Comparison of ENCODE assay signal across 11 cellular contexts in genomic region chr1:61842863-61843514, GRCh38.
DNase-seq lines count a peak whose midpoint lies in the region; TF ChIP-seq lines count a peak whose summit lies in the region.
"Had no signal": no experiment of that assay in that cellular context is flagged by ENCODE, and none has a peak within 500 bp of the region (broad histone marks: within the 10 kb centered on the region; RNA-seq: fewer than 3 reads in every experiment).

No MANE protein-coding gene starts in this region.

- TF ChIP-seq CTCF in osteocyte (IDR thresholded peaks at IDR 0.05) (peak; percentile 30), type B pancreatic cell (conservative IDR thresholded peaks at IDR 0.05) (no peak)

- DNase-seq in NCI-H1694 (lab: John Stamatoyannopoulos, UW) (peak; percentile 12), NCI-H1694 treated with DMSO at 0.1 percent for 48 hours (lab: John Stamatoyannopoulos, UW) (no peak), NCI-H2029 (lab: John Stamatoyannopoulos, UW) (peak; percentile 26), dermis microvascular lymphatic vessel endothelial cell (ENCODE audit: low read depth in 2 of 2) (peak; percentile 10 to 44), osteocyte (ENCODE audit: extremely low spot score, unreplicated experiment) (no peak), type B pancreatic cell (ENCODE audit: extremely low spot score, unreplicated experiment) (no peak), DMS153 treated with DMSO at 0.1 percent for 48 hours (lab: John Stamatoyannopoulos, UW; ENCODE audit: unreplicated experiment) (no peak)
- DNase-seq in effector CD8-positive, alpha-beta T cell (lab: John Stamatoyannopoulos, UW), result no peak
- DNase-seq: activated T-cell treated with anti-CD3 and anti-CD28 coated beads, Interleukin-2, amount 50 U/mL, for 72 hours; NK-92 treated with Interleukin-12 subunit alpha and Interleukin-12 subunit beta, amount 100 ng/mL, for 24 hours; T1000 had no signal

- no peak overlapping the region for H3K27ac Mint-ChIP-seq in osteocyte (ENCODE audit: unreplicated experiment)
- H3K27ac Mint-ChIP-seq in type B pancreatic cell, result no peak overlapping the region
- H3K27ac Mint-ChIP-seq: activated T-cell treated with anti-CD3 and anti-CD28 coated beads, Interleukin-2, amount 50 U/mL, for 72 hours had no signal

- H3K4me1 Mint-ChIP-seq in osteocyte (ENCODE audit: unreplicated experiment) (peaks cover 27% of the 10 kb centered on the region), type B pancreatic cell (ENCODE audit: unreplicated experiment) (peaks cover 21% of the 10 kb centered on the region)

- H3K36me3 Mint-ChIP-seq in osteocyte (ENCODE audit: unreplicated experiment) (no peaks in the 10 kb centered on the region), type B pancreatic cell (peaks cover 8% of the 10 kb centered on the region)

- H3K27me3 Mint-ChIP-seq in osteocyte (ENCODE audit: unreplicated experiment), result no peaks in the 10 kb centered on the region
- no peaks in the 10 kb centered on the region for H3K27me3 Mint-ChIP-seq in type B pancreatic cell

- no peak overlapping the region for H3K4me3 Mint-ChIP-seq in osteocyte (ENCODE audit: unreplicated experiment)
- H3K4me3 Mint-ChIP-seq in type B pancreatic cell, result no peak overlapping the region
- H3K4me3 Mint-ChIP-seq: activated T-cell treated with anti-CD3 and anti-CD28 coated beads, Interleukin-2, amount 50 U/mL, for 72 hours had no signal

- H3K9me3 Mint-ChIP-seq in osteocyte (ENCODE audit: unreplicated experiment) (no peaks in the 10 kb centered on the region), type B pancreatic cell (no peaks in the 10 kb centered on the region)
- H3K9me3 Mint-ChIP-seq: activated T-cell treated with anti-CD3 and anti-CD28 coated beads, Interleukin-2, amount 50 U/mL, for 72 hours had no signal

Comparison
In these comparisons a context has a peak if more than half of its experiments do, and no peak if none do; other contexts are left out.
1. DNase-seq: peak in NCI-H1694 (single experiment), NCI-H2029 (single experiment) and dermis microvascular lymphatic vessel endothelial cell (2 of 2); none in NCI-H1694 treated with DMSO at 0.1 percent for 48 hours (single experiment), osteocyte (single experiment), effector CD8-positive, alpha-beta T cell (single experiment), type B pancreatic cell (single experiment) and DMS153 treated with DMSO at 0.1 percent for 48 hours (single experiment).